Comparison of ENCODE assay signal across 1 cellular context in genomic region chr6:107114213-107114871, GRCh38.
TF ChIP-seq lines count a peak whose summit lies in the region.

No MANE protein-coding gene starts in this region.

TF ChIP-seq in GM12878, 131 proteins besides CTCF, POLR2A, EP300 and RAD21 (continued from another document and continues in another):
- TF ChIP-seq RB1 (IDR thresholded peaks at IDR 0.05; ENCODE audit: borderline replicate concordance) = peak; percentile 90; the same call in 1 of the 2 replicates
- no peak for TF ChIP-seq NR2C1 (IDR thresholded peaks at IDR 0.05)
- TF ChIP-seq RUNX3 (IDR thresholded peaks at IDR 0.05; ENCODE audit: low read length) = peak; percentile 72
- TF ChIP-seq ZNF592 (IDR thresholded peaks at IDR 0.05) = 0 out of 2 replicates have a peak, but pooled peaks have one; percentile 54
- TF ChIP-seq BRCA1 (IDR thresholded peaks at IDR 0.05; ENCODE audit: low read depth, low read length) = no peak
- peak; percentile 70 for TF ChIP-seq DPF2 (IDR thresholded peaks at IDR 0.05)
- TF ChIP-seq NBN (IDR thresholded peaks at IDR 0.05) = no peak
- TF ChIP-seq NFYA (IDR thresholded peaks at IDR 0.05; ENCODE audit: borderline replicate concordance, low read depth, low read length) = no peak
- no peak for TF ChIP-seq CBX3 (IDR thresholded peaks at IDR 0.05; ENCODE audit: borderline replicate concordance, low read depth)
- TF ChIP-seq SMARCA5 (IDR thresholded peaks at IDR 0.05) = peak; percentile 99
- no peak for TF ChIP-seq JUNB (IDR thresholded peaks at IDR 0.05)
- TF ChIP-seq NKRF (conservative IDR thresholded peaks at IDR 0.05) = peak; percentile 38; the same call in 1 of the 2 replicates
- no peak for TF ChIP-seq WRNIP1 (IDR thresholded peaks at IDR 0.05; ENCODE audit: borderline replicate concordance, low read depth, low read length)
- peak; percentile 40; the same call in 1 of the 2 replicates for TF ChIP-seq ZNF687 (IDR thresholded peaks at IDR 0.05)
- no peak for TF ChIP-seq MLLT1 (IDR thresholded peaks at IDR 0.05)
- no peak for TF ChIP-seq CEBPB (IDR thresholded peaks at IDR 0.05; ENCODE audit: borderline replicate concordance in 1 of 2, low read depth in 2 of 2, low read length in 2 of 2)
- TF ChIP-seq CHD2 (IDR thresholded peaks at IDR 0.05; ENCODE audit: borderline replicate concordance, low read depth, low read length) = no peak
- TF ChIP-seq BHLHE40 (IDR thresholded peaks at IDR 0.05; ENCODE audit: borderline replicate concordance in 1 of 2, low read depth in 2 of 2, low read length in 1 of 2) = peak in 1 of 2 experiments; percentile 65; a peak in 2 of 4 replicates
- peak; percentile 65 for TF ChIP-seq KLF5 (IDR thresholded peaks at IDR 0.05; ENCODE audit: partially characterized antibody)
- TF ChIP-seq ZNF274 (IDR thresholded peaks at IDR 0.05; ENCODE audit: insufficient read depth, insufficient read length) = no peak
- TF ChIP-seq NR2F1 (conservative IDR thresholded peaks at IDR 0.05) = peak; percentile 69; the same call in 1 of the 2 replicates
- TF ChIP-seq CREB1 (IDR thresholded peaks at IDR 0.05; ENCODE audit: low read depth) = no peak
- TF ChIP-seq IRF5 (IDR thresholded peaks at IDR 0.05; ENCODE audit: borderline replicate concordance) = no peak
- no peak for TF ChIP-seq BCL3 (IDR thresholded peaks at IDR 0.05; ENCODE audit: borderline replicate concordance, insufficient read depth, low read depth, low read length, poor library complexity, severe bottlenecking)
- peak; percentile 91 for TF ChIP-seq LARP7 (IDR thresholded peaks at IDR 0.05)
- no peak for TF ChIP-seq RBBP5 (conservative IDR thresholded peaks at IDR 0.05)
- TF ChIP-seq ESRRA (IDR thresholded peaks at IDR 0.05; ENCODE audit: low read length) = no peak
- no peak for TF ChIP-seq STAT3 (IDR thresholded peaks at IDR 0.05; ENCODE audit: low read depth, low read length)
- no peak for TF ChIP-seq TARDBP (IDR thresholded peaks at IDR 0.05; ENCODE audit: borderline replicate concordance)
- TF ChIP-seq RFX5 (IDR thresholded peaks at IDR 0.05; ENCODE audit: low read depth, low read length) = no peak
- no peak for TF ChIP-seq TBL1XR1 (IDR thresholded peaks at IDR 0.05; ENCODE audit: low read depth, low read length)
- no peak for TF ChIP-seq SREBF2 (IDR thresholded peaks at IDR 0.05; ENCODE audit: low read length)
- TF ChIP-seq ETV6 (conservative IDR thresholded peaks at IDR 0.05 in 1 of 2, IDR thresholded peaks at IDR 0.05 in 1 of 2; ENCODE audit: borderline replicate concordance in 1 of 2, low read depth in 1 of 2) = no peak
- no peak for TF ChIP-seq CREM (IDR thresholded peaks at IDR 0.05; ENCODE audit: low read depth)
- TF ChIP-seq HDGF (IDR thresholded peaks at IDR 0.05) = no peak
- no peak for TF ChIP-seq MAX (IDR thresholded peaks at IDR 0.05; ENCODE audit: low read depth, low read length)
- TF ChIP-seq ZNF384 (IDR thresholded peaks at IDR 0.05; ENCODE audit: borderline replicate concordance, low read depth, low read length) = no peak
- no peak for TF ChIP-seq SIN3A (IDR thresholded peaks at IDR 0.05; ENCODE audit: low read depth, low read length)
- TF ChIP-seq POLR2AphosphoS2 (IDR thresholded peaks at IDR 0.05; ENCODE audit: low read depth, low read length) = no peak
- TF ChIP-seq BCL11A (IDR thresholded peaks at IDR 0.05; ENCODE audit: low read depth, low read length) = no peak
- peak; percentile 87; the same call in 1 of the 2 replicates for TF ChIP-seq CBX5 (IDR thresholded peaks at IDR 0.05; ENCODE audit: low read depth)
- TF ChIP-seq SUPT20H (IDR thresholded peaks at IDR 0.05; ENCODE audit: borderline replicate concordance, control insufficient read depth, low read depth, low read length) = no peak
- TF ChIP-seq SIX5 (IDR thresholded peaks at IDR 0.05; ENCODE audit: low read depth, low read length, severe bottlenecking) = no peak
- TF ChIP-seq YBX1 (IDR thresholded peaks at IDR 0.05) = no peak
- TF ChIP-seq SRF (IDR thresholded peaks at IDR 0.05; ENCODE audit: low read depth in 2 of 2, low read length in 2 of 2) = no peak
- no peak for TF ChIP-seq ZSCAN29 (IDR thresholded peaks at IDR 0.05)
- no peak for TF ChIP-seq STAT1 (conservative IDR thresholded peaks at IDR 0.05)
- TF ChIP-seq POU2F2 (IDR thresholded peaks at IDR 0.05; ENCODE audit: borderline replicate concordance, low read depth, low read length) = 0 out of 3 replicates have a peak, but pooled peaks have one; percentile 26
- no peak for TF ChIP-seq HCFC1 (IDR thresholded peaks at IDR 0.05; ENCODE audit: low read length)
- no peak for TF ChIP-seq IKZF2 (IDR thresholded peaks at IDR 0.05)
- no peak for TF ChIP-seq CEBPZ (IDR thresholded peaks at IDR 0.05; ENCODE audit: low read depth, low read length)
- TF ChIP-seq GABPA (IDR thresholded peaks at IDR 0.05; ENCODE audit: low read depth) = no peak
- no peak for TF ChIP-seq ZNF207 (IDR thresholded peaks at IDR 0.05; ENCODE audit: borderline replicate concordance)
- no peak for TF ChIP-seq ZNF622 (IDR thresholded peaks at IDR 0.05)
